Comparison of ENCODE assay signal across 8 cellular contexts in genomic region chr20:49676581-49677291, GRCh38. TPM values are rescaled to one million over a fixed set of nuclear protein-coding genes. Genes with fewer than 3 reads are reported as not detected.
DNase-seq lines count a peak whose midpoint lies in the region; ATAC-seq and TF ChIP-seq lines count a peak whose summit lies in the region.

No MANE protein-coding gene starts in this region.

- H3K27me3 ChIP-seq in mammary epithelial cell (ENCODE audit: insufficient read depth, low read length) (no peaks in the 10 kb centered on the region), dorsolateral prefrontal cortex (no peaks in the 10 kb centered on the region)

- H3K4me3 ChIP-seq in mammary epithelial cell (replicated peaks in 1 of 3; ENCODE audit: insufficient read depth in 1 of 3, low read depth in 2 of 3, low read length in 3 of 3) (no peak overlapping the region), dorsolateral prefrontal cortex (peak overlapping the region in 1 of 59 donors; percentile 19)

- dilution Hi-C loops in mammary epithelial cell (cut with HindIII; ENCODE audit: low sequenced_read_pairs) = no loop called here

- peak overlapping the region; percentile 34 for H3K4me2 ChIP-seq in mammary epithelial cell (ENCODE audit: insufficient read depth, low read depth, low read length)

- H3K79me2 ChIP-seq in mammary epithelial cell (ENCODE audit: insufficient read depth, low read length) = peaks cover 91% of the 10 kb centered on the region

- peak; percentile 27 for DNase-seq in stimulated activated CD4-positive, alpha-beta T cell treated with anti-CD3 and anti-CD28 coated beads, Interleukin-1b, Interleukin-23, amount 100 ng/mL, for 48 hours
- DNase-seq in stimulated activated CD4-positive, alpha-beta T cell treated with anti-CD3 and anti-CD28 coated beads, Interleukin-12 subunit alpha, Interleukin-12 subunit beta, amount 100 ng/mL, for 4 hours = no peak
- DNase-seq in SIG-M5 (lab: John Stamatoyannopoulos, UW) (peak; percentile 42), mammary epithelial cell (peak; percentile 61), myocyte (ENCODE audit: low read depth) (peak; percentile 68), islet precursor cell (no peak), dorsolateral prefrontal cortex (no peak)

- peak; percentile 55 for ATAC-seq in HG03066 (IDR thresholded peaks at IDR 0.05; ENCODE audit: low read depth, unreplicated experiment)

- H3K9ac ChIP-seq in mammary epithelial cell (ENCODE audit: insufficient read depth, low read length) = no peak overlapping the region

- no peak overlapping the region for H2AFZ ChIP-seq in mammary epithelial cell (ENCODE audit: low read depth, low read length)

- intact Hi-C loops in mammary epithelial cell (cut with micrococcal nuclease) (loop anchor here (2.0 kb wide), 1 partner anchor 16 kb away; no protein-coding TSS in a partner anchor), dorsolateral prefrontal cortex (cut with DNase I) (no loop called here)

- peaks cover 46% of the 10 kb centered on the region for H3K4me1 ChIP-seq in mammary epithelial cell (ENCODE audit: insufficient read depth, low read length)

- TF ChIP-seq CTCF in mammary epithelial cell (conservative IDR thresholded peaks at IDR 0.05 in 1 of 2, IDR thresholded peaks at IDR 0.05 in 1 of 2; ENCODE audit: extremely low read depth in 1 of 2, insufficient read depth in 1 of 2, low read depth in 1 of 2, low read length in 2 of 2) = no peak
- no peak for TF ChIP-seq CTCF in dorsolateral prefrontal cortex (IDR thresholded peaks at IDR 0.05 in 54 of 56, conservative IDR thresholded peaks at IDR 0.05 in 2 of 56; ENCODE audit: low read depth in 1 of 56, partially characterized antibody in 56 of 56)

- no peaks in the 10 kb centered on the region for H3K9me3 ChIP-seq in mammary epithelial cell (replicated peaks; ENCODE audit: insufficient read depth, low read length)

- CTCF ChIA-PET in mammary epithelial cell (lab: Charles Lee; ENCODE audit: low non-redundant PET) = no interaction called here

- BruUV-seq in mammary epithelial cell (replicated peaks; lab: Mats Ljungman, UMichigan) = no TSS peak

- peak overlapping the region; percentile 13 for H3K27ac ChIP-seq in mammary epithelial cell (ENCODE audit: insufficient read depth, low read depth, low read length)
- peak overlapping the region in 13 of 59 donors; percentile 3 to 56 (median 21) for H3K27ac ChIP-seq in dorsolateral prefrontal cortex

- WGBS in mammary epithelial cell (ENCODE audit: low coverage, missing lambda C conversion rate) = 78% methylated on average over 6 of the region's 6 CpGs

- no peaks in the 10 kb centered on the region for H4K20me1 ChIP-seq in mammary epithelial cell (ENCODE audit: insufficient read depth, low read length)

- H3K36me3 ChIP-seq in mammary epithelial cell (ENCODE audit: insufficient read depth, low read length) = no peaks in the 10 kb centered on the region

- in situ Hi-C loops in mammary epithelial cell (cut with MboI; ENCODE audit: low sequenced_read_pairs in 2 of 2) = no loop called here

RNA-seq across cellular contexts. Expression of gene B4GALT5, which starts 36.9 kb away (rescaled TPM):
- 10 to 100 TPM; 22.7 to 22.8 TPM for total RNA-seq in mammary epithelial cell
- 24.0 TPM for polyA plus RNA-seq in mammary epithelial cell
- polyA minus RNA-seq in mammary epithelial cell = 17.7 TPM
- total RNA-seq in myocyte = 35.8 and 37.3 TPM in 2 replicates
- 28.1 TPM for polyA plus RNA-seq in myocyte (2012)
- total RNA-seq in dorsolateral prefrontal cortex = 10 to 100 TPM; 24.2 to 52.0 (median 37.1) TPM

Comparison
In these comparisons a context has a peak if more than half of its experiments do, and no peak if none do; other contexts are left out.
1. DNase-seq: peak in stimulated activated CD4-positive, alpha-beta T cell treated with anti-CD3 and anti-CD28 coated beads, Interleukin-1b, Interleukin-23, amount 100 ng/mL, for 48 hours (single experiment), SIG-M5 (single experiment), mammary epithelial cell (single experiment) and myocyte (single experiment); none in stimulated activated CD4-positive, alpha-beta T cell treated with anti-CD3 and anti-CD28 coated beads, Interleukin-12 subunit alpha, Interleukin-12 subunit beta, amount 100 ng/mL, for 4 hours (single experiment), islet precursor cell (single experiment) and dorsolateral prefrontal cortex (0 of 10).